22 cellular contexts compared by ENCODE assay signal in the genomic region with DNA sequence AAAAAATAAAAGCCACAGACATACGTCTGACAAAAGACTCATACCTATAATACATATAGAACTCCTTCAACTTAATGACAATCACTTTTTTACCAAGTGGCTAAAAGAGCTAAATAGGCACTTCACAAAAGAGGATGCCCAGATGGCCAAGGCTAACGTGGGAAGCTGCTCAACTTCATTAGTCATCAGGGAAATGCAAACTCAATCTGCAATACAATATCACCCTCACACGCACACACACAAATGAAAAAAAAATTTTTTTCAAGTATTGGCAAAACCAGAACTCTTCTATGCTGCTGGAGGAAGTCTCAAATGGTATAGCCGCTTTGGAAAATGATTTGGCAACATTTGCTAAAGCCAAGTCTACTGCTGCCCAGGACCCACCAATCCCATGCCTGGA. TPM values are rescaled to one million over a fixed set of nuclear protein-coding genes. Genes with fewer than 3 reads are reported as not detected.
DNase-seq lines count a peak whose midpoint lies in the region; ATAC-seq and TF ChIP-seq lines count a peak whose summit lies in the region.
"Had no signal": no experiment of that assay in that cellular context is flagged by ENCODE, and none has a peak within 500 bp of the region (broad histone marks: within the 10 kb centered on the region; RNA-seq: fewer than 3 reads in every experiment).

No MANE protein-coding gene starts in this region.

- H3K36me3 ChIP-seq in H7 (replicated peaks; ENCODE audit: control insufficient read depth, insufficient read depth, low read length) (no peaks in the 10 kb centered on the region), PC-3 (ENCODE audit: low read depth, low read length) (no peaks in the 10 kb centered on the region), aorta (ENCODE audit: control insufficient read depth in 1 of 2, insufficient read depth in 2 of 2, low read length in 1 of 2) (no peaks in the 10 kb centered on the region)
- H3K36me3 ChIP-seq: adrenal gland, BE2C, esophagus muscularis mucosa, SJSA1 had no signal

- H3K79me2 ChIP-seq in PC-3 (ENCODE audit: low read length), result no peaks in the 10 kb centered on the region
- H3K79me2 ChIP-seq: parathyroid adenoma had no signal

- H3K9me2 ChIP-seq in PC-3 (replicated peaks; ENCODE audit: low read length), result no peaks in the 10 kb centered on the region

- TF ChIP-seq CTCF in PC-3 (conservative IDR thresholded peaks at IDR 0.05; ENCODE audit: low read depth, low read length) (no peak), fibroblast of the aortic adventitia (IDR thresholded peaks at IDR 0.05; ENCODE audit: insufficient read depth, low read length) (no peak)

- no peaks in the 10 kb centered on the region for H3F3A ChIP-seq in PC-3 (ENCODE audit: low read length, unreplicated experiment)

- peak overlapping the region; percentile 16; the same call in 1 of the 2 replicates for H3K9ac ChIP-seq in PC-3 (ENCODE audit: low read length)
- H3K9ac ChIP-seq: parathyroid adenoma had no signal

- 72 to 73% methylated on average over 4 of the region's 4 CpGs for WGBS in aorta, 2 donors

- no peak overlapping the region for H3K4me3 ChIP-seq in H7 (ENCODE audit: insufficient read depth, low read depth, low read length)
- H3K4me3 ChIP-seq in PC-3 (ENCODE audit: low read length), result no peak overlapping the region
- no peak overlapping the region for H3K4me3 ChIP-seq in fibroblast of the aortic adventitia (ENCODE audit: low read depth, low read length)
- H3K4me3 ChIP-seq in aorta (ENCODE audit: low read length in 2 of 2), result no peak overlapping the region
- H3K4me3 ChIP-seq: adrenal gland, esophagus muscularis mucosa, GM12878, SJSA1 had no signal

- CTCF ChIA-PET in PC-3 (lab: Charles Lee), result no interaction called here

- H2AFZ ChIP-seq in PC-3 (ENCODE audit: low read length), result no peak overlapping the region
- H2AFZ ChIP-seq: parathyroid adenoma had no signal

- intact Hi-C loops in PC-3 (cut with micrococcal nuclease), result no loop called here
- intact Hi-C loops in aorta (cut with DNase I), result no loop called here

- H3K4me2 ChIP-seq in PC-3 (ENCODE audit: low read length), result 0 out of 2 replicates have a peak overlapping the region, but pooled peaks have one; percentile 29

- POLR2A ChIA-PET in PC-3 (lab: Charles Lee; ENCODE audit: unreplicated experiment), result no interaction called here

- no TSS peak for BruUV-seq in PC-3 (replicated peaks; lab: Mats Ljungman, UMichigan)

- DNase-seq in Ammon's horn (ENCODE audit: low spot score) (peak; percentile 44), H7 (peak; percentile 7), PC-3 (peak; percentile 67), fibroblast of the aortic adventitia (ENCODE audit: low read depth) (peak; percentile 71), aorta (no peak), amniotic stem cell (lab: John Stamatoyannopoulos, UW) (no peak), SHP77 (lab: John Stamatoyannopoulos, UW) (no peak)
- DNase-seq: activated CD4-positive, alpha-beta memory T cell treated with anti-CD3 and anti-CD28 coated beads for 36 hours; adrenal gland; BE2C; cortex of kidney; DND-41; NCI-H2029; NK-92 treated with Interleukin-12 subunit alpha and Interleukin-12 subunit beta, amount 100 ng/mL, for 24 hours; small intestine; stimulated activated naive B cell treated with anti-CD40 and anti-IgM and Interleukin-4, amounts not matched to agents 10 μg/mL and 1 μg/mL and 100 μg/mL, for 72 hours had no signal

- H3K9me3 ChIP-seq in PC-3 (ENCODE audit: low read length) (no peaks in the 10 kb centered on the region), aorta (ENCODE audit: control insufficient read depth, low read length) (peaks cover 2% of the 10 kb centered on the region)
- H3K9me3 ChIP-seq: adrenal gland, esophagus muscularis mucosa, SJSA1 had no signal

- H4K20me1 ChIP-seq in PC-3 (ENCODE audit: low read length), result no peaks in the 10 kb centered on the region

- peaks cover 19% of the 10 kb centered on the region for H3K4me1 ChIP-seq in PC-3 (ENCODE audit: insufficient read depth, low read length)
- H3K4me1 ChIP-seq in aorta (ENCODE audit: control insufficient read depth in 1 of 2, insufficient read depth in 2 of 2, low read length in 2 of 2), result no peaks in the 10 kb centered on the region
- H3K4me1 ChIP-seq: adrenal gland, BE2C, esophagus muscularis mucosa, parathyroid adenoma had no signal

- H3K27ac ChIP-seq in PC-3 (ENCODE audit: low read length), result peak overlapping the region; percentile 65
- no peak overlapping the region for H3K27ac ChIP-seq in aorta (ENCODE audit: low read depth in 1 of 2, low read length in 2 of 2)
- H3K27ac ChIP-seq: adrenal gland, esophagus muscularis mucosa, parathyroid adenoma, SJSA1 had no signal

- ATAC-seq in PC-3, result peak; percentile 51
- ATAC-seq in GM18867 (IDR thresholded peaks at IDR 0.05; ENCODE audit: unreplicated experiment), result no peak
- ATAC-seq in aorta (ENCODE audit: low FRiP score), result no peak
- ATAC-seq: GM12878; left lobe of liver; stimulated activated naive B cell treated with anti-CD40 and anti-IgM and Interleukin-4, amounts not matched to agents 10 μg/mL and 1 μg/mL and 100 μg/mL, for 72 hours had no signal

- no peaks in the 10 kb centered on the region for H3K27me3 ChIP-seq in H7 (ENCODE audit: control insufficient read depth, insufficient read depth, low read length)
- no peaks in the 10 kb centered on the region for H3K27me3 ChIP-seq in PC-3 (ENCODE audit: low read length)
- H3K27me3 ChIP-seq in aorta (ENCODE audit: control insufficient read depth in 1 of 2, insufficient read depth in 2 of 2, low read length in 1 of 2), result no peaks in the 10 kb centered on the region
- H3K27me3 ChIP-seq: adrenal gland, BE2C, esophagus muscularis mucosa, SJSA1 had no signal

RNA-seq across cellular contexts. Expression of a gene that starts 14.6 kb away (rescaled TPM):
- 128 and 129 TPM in 2 replicates for total RNA-seq in H7 (2014; rRNA removed; shearing (Covaris generic))
- total RNA-seq in PC-3 (2014; rRNA removed) (259 and 358 TPM in 2 replicates), fibroblast of the aortic adventitia (ENCODE audit: low replicate concordance) (72.9 and 116 TPM in 2 replicates), aorta (10 to 100 TPM; 59.6 to 89.0 TPM)
- 10 to 100 TPM in 1 of 2 donors, 1 to 10 TPM in 1; 7.1 to 32.7 TPM for polyA plus RNA-seq in aorta

RNA-seq across cellular contexts. Expression of a gene that starts 21.8 kb away (rescaled TPM):
- 7.4 and 8.9 TPM in 2 replicates for total RNA-seq in H7 (2014; rRNA removed; shearing (Covaris generic))
- 4.1 and 5.8 TPM in 2 replicates for total RNA-seq in PC-3 (2014; rRNA removed)
- 9.7 and 44.6 TPM in 2 replicates for total RNA-seq in fibroblast of the aortic adventitia (ENCODE audit: low replicate concordance)
- 10 to 100 TPM in 1 of 2 donors, 1 to 10 TPM in 1; 9.8 to 14.3 TPM for total RNA-seq in aorta
- polyA plus RNA-seq in aorta, result 1 to 10 TPM; 3.3 to 4.2 TPM

RNA-seq across cellular contexts. Expression of a gene that starts 42.7 kb away (rescaled TPM):
- 148 and 174 TPM in 2 replicates for total RNA-seq in H7 (2014; rRNA removed; shearing (Covaris generic))
- total RNA-seq in PC-3 (2014; rRNA removed) (336 and 427 TPM in 2 replicates), fibroblast of the aortic adventitia (ENCODE audit: low replicate concordance) (23.1 and 33.9 TPM in 2 replicates), aorta (10 to 100 TPM; 22.7 to 25.4 TPM)
- polyA plus RNA-seq in aorta, result 10 to 100 TPM; 27.4 to 38.2 TPM

Comparison
In these comparisons a context has a peak if more than half of its experiments do, and no peak if none do; other contexts are left out.
1. DNase-seq: peak in Ammon's horn (single experiment), H7 (single experiment), PC-3 (single experiment) and fibroblast of the aortic adventitia (single experiment); none in aorta (0 of 2), amniotic stem cell (single experiment) and SHP77 (0 of 2).